ENCODE assay signal across 26 cellular contexts in genomic region chr20:24662756-24663399, GRCh38.
A peak's percentile ranks its signal among the peaks of the same experiment; 100 is the strongest.
DNase-seq lines count a peak whose midpoint lies in the region; ATAC-seq, FAIRE-seq and TF ChIP-seq lines count a peak whose summit lies in the region.
"Had no signal": no experiment of that assay in that cellular context is flagged by ENCODE, and none has a peak within 500 bp of the region (broad histone marks: within the 10 kb centered on the region; RNA-seq: fewer than 3 reads in every experiment).

No MANE protein-coding gene starts in this region.

- WGBS in HepG2 (ENCODE audit: low lambda C conversion rate) = under 1% methylated on average over 11 of the region's 11 CpGs
- WGBS in right lobe of liver (ENCODE audit: insufficient coverage, low coverage, low lambda C conversion rate, missing lambda C conversion rate) = 57% methylated on average over 9 of the region's 11 CpGs
- WGBS in suprapubic skin = 46% methylated on average over 11 of the region's 11 CpGs

- peaks cover 19 to 64% of the 10 kb centered on the region in 2 experiments; a peak in 3 of 5 replicates for H3K27me3 ChIP-seq in HepG2 (ENCODE audit: control insufficient read depth in 1 of 2, insufficient read depth in 2 of 2, low read length in 2 of 2)
- no peaks in the 10 kb centered on the region for H3K27me3 ChIP-seq in right lobe of liver
- H3K27me3 ChIP-seq in Peyer's patch = no peaks in the 10 kb centered on the region
- no peaks in the 10 kb centered on the region for H3K27me3 ChIP-seq in suprapubic skin
- no peaks in the 10 kb centered on the region for H3K27me3 ChIP-seq in ascending aorta
- H3K27me3 ChIP-seq: adrenal gland, testis had no signal

- no peaks in the 10 kb centered on the region for H3K4me1 ChIP-seq in HepG2 (ENCODE audit: insufficient read depth, low read length)
- no peaks in the 10 kb centered on the region for H3K4me1 ChIP-seq in right lobe of liver
- H3K4me1 ChIP-seq in Peyer's patch = no peaks in the 10 kb centered on the region
- H3K4me1 ChIP-seq in suprapubic skin = no peaks in the 10 kb centered on the region
- no peaks in the 10 kb centered on the region for H3K4me1 ChIP-seq in ascending aorta
- H3K4me1 ChIP-seq: adrenal gland, lower lobe of right lung, testis had no signal

- H3K9ac ChIP-seq in HepG2 (ENCODE audit: insufficient read depth, low read depth, low read length) = no peak overlapping the region

- no peaks in the 10 kb centered on the region for H3K36me3 ChIP-seq in HepG2 (replicated peaks in 1 of 2; ENCODE audit: control insufficient read depth in 1 of 2, insufficient read depth in 2 of 2, low read length in 2 of 2)
- H3K36me3 ChIP-seq in right lobe of liver = no peaks in the 10 kb centered on the region
- H3K36me3 ChIP-seq in Peyer's patch = no peaks in the 10 kb centered on the region
- no peaks in the 10 kb centered on the region for H3K36me3 ChIP-seq in suprapubic skin
- no peaks in the 10 kb centered on the region for H3K36me3 ChIP-seq in ascending aorta
- H3K36me3 ChIP-seq: adrenal gland, lower lobe of right lung had no signal

- no TSS peak for BruUV-seq in HepG2 (replicated peaks; lab: Mats Ljungman, UMichigan)

- no peak for DNase-seq in HepG2 (ENCODE audit: low spot score)
- no peak for DNase-seq in right lobe of liver
- peak in 2 of 3 donors; percentile 10 to 12 for DNase-seq in Peyer's patch
- DNase-seq in fibroblast of the aortic adventitia (ENCODE audit: low read depth) = peak; percentile 44
- peak; percentile 21 to 26 for DNase-seq in suprapubic skin (ENCODE audit: low spot score in 2 of 2)
- DNase-seq in glutamatergic neuron = no peak
- DNase-seq in ascending aorta (ENCODE audit: low spot score in 2 of 2) = no peak
- DNase-seq in SHP77 (lab: John Stamatoyannopoulos, UW) = no peak
- DNase-seq: activated CD4-positive, alpha-beta T cell treated with anti-CD3 and anti-CD28 coated beads, Interleukin-2, amount 50 U/mL, for 4 hours; activated CD8-positive, alpha-beta memory T cell treated with anti-CD3 and anti-CD28 coated beads, Interleukin-2, amount 50 U/mL, for 48 hours; activated gamma-delta T cell; adrenal gland; foreskin melanocyte; GF-D8; GOT3; lower lobe of right lung; occipital lobe; retina; testis had no signal

- H3K4me1 Mint-ChIP-seq in glutamatergic neuron (ENCODE audit: low read depth, unreplicated experiment) = peaks cover 3% of the 10 kb centered on the region

- TF ChIP-seq RAD21 in HepG2 (CRISPR knock-in tag; IDR thresholded peaks at IDR 0.05) = no peak

- H3K9me3 Mint-ChIP-seq in glutamatergic neuron (ENCODE audit: unreplicated experiment) = peaks cover 8% of the 10 kb centered on the region
- H3K9me3 Mint-ChIP-seq: T-helper 1 cell treated with Interleukin-12 subunit alpha and Interleukin-12 subunit beta and Interleukin-4 antibody, amounts not matched to agents 30 μg/mL and 1 μg/mL, for 36 hours had no signal

- H3K4me3 ChIP-seq in HepG2 (replicated peaks in 1 of 3; ENCODE audit: insufficient read depth in 1 of 3, low read depth in 2 of 3, low read length in 3 of 3) = no peak overlapping the region
- no peak overlapping the region for H3K4me3 ChIP-seq in right lobe of liver
- H3K4me3 ChIP-seq in Peyer's patch = no peak overlapping the region
- H3K4me3 ChIP-seq in fibroblast of the aortic adventitia (ENCODE audit: low read depth, low read length) = no peak overlapping the region
- no peak overlapping the region for H3K4me3 ChIP-seq in suprapubic skin
- no peak overlapping the region for H3K4me3 ChIP-seq in ascending aorta
- H3K4me3 ChIP-seq: adrenal gland, K562, lower lobe of right lung, testis had no signal

- TF ChIP-seq CTCF in HepG2 (CRISPR knock-in tag; IDR thresholded peaks at IDR 0.05) = no peak
- no peak for TF ChIP-seq CTCF in right lobe of liver (IDR thresholded peaks at IDR 0.05)
- TF ChIP-seq CTCF in Peyer's patch (IDR thresholded peaks at IDR 0.05) = no peak
- TF ChIP-seq CTCF in fibroblast of the aortic adventitia (IDR thresholded peaks at IDR 0.05; ENCODE audit: insufficient read depth, low read length) = no peak
- no peak for TF ChIP-seq CTCF in suprapubic skin (IDR thresholded peaks at IDR 0.05)
- no peak for TF ChIP-seq CTCF in glutamatergic neuron (IDR thresholded peaks at IDR 0.05; ENCODE audit: partially characterized antibody, unreplicated experiment)
- TF ChIP-seq CTCF in ascending aorta (IDR thresholded peaks at IDR 0.05) = no peak

- intact Hi-C loops in HepG2 (cut with micrococcal nuclease; ENCODE audit: unreplicated experiment) = no loop called here
- intact Hi-C loops in right lobe of liver (cut with DNase I) = no loop called here
- intact Hi-C loops in ascending aorta (cut with DNase I) = no loop called here

- TF ChIP-seq POLR2A in HepG2 (IDR thresholded peaks at IDR 0.05; ENCODE audit: insufficient read depth in 1 of 2, low read depth in 2 of 2, low read length in 2 of 2) (no peak), right lobe of liver (IDR thresholded peaks at IDR 0.05) (no peak), Peyer's patch (IDR thresholded peaks at IDR 0.05) (no peak), suprapubic skin (IDR thresholded peaks at IDR 0.05) (no peak)

- ATAC-seq in HepG2 = no peak
- no peak for ATAC-seq in right lobe of liver
- ATAC-seq: K562, lower lobe of right lung had no signal

- H3K4me3 Mint-ChIP-seq in glutamatergic neuron (ENCODE audit: unreplicated experiment) = no peak overlapping the region
- H3K4me3 Mint-ChIP-seq: T-helper 1 cell treated with Interleukin-12 subunit alpha and Interleukin-12 subunit beta and Interleukin-4 antibody, amounts not matched to agents 30 μg/mL and 1 μg/mL, for 36 hours had no signal

- no peaks in the 10 kb centered on the region for H3K79me2 ChIP-seq in HepG2 (ENCODE audit: insufficient read depth, low read length)

- TF ChIP-seq EP300 in HepG2 (IDR thresholded peaks at IDR 0.05; ENCODE audit: low read depth in 2 of 2, low read length in 2 of 2) (no peak), HepG2 (CRISPR knock-in tag; IDR thresholded peaks at IDR 0.05; ENCODE audit: borderline replicate concordance) (no peak), suprapubic skin (IDR thresholded peaks at IDR 0.05) (no peak)

- peaks cover 14% of the 10 kb centered on the region for H3K36me3 Mint-ChIP-seq in glutamatergic neuron (ENCODE audit: unreplicated experiment)

- H3K9me3 ChIP-seq in HepG2 (ENCODE audit: low read length) = no peaks in the 10 kb centered on the region
- no peaks in the 10 kb centered on the region for H3K9me3 ChIP-seq in right lobe of liver
- H3K9me3 ChIP-seq in Peyer's patch = no peaks in the 10 kb centered on the region
- H3K9me3 ChIP-seq in suprapubic skin = no peaks in the 10 kb centered on the region
- H3K9me3 ChIP-seq in ascending aorta = no peaks in the 10 kb centered on the region
- H3K9me3 ChIP-seq: adrenal gland, lower lobe of right lung, testis had no signal

- H3K27ac Mint-ChIP-seq in glutamatergic neuron (ENCODE audit: unreplicated experiment) = no peak overlapping the region
- H3K27ac Mint-ChIP-seq: T-helper 1 cell treated with Interleukin-12 subunit alpha and Interleukin-12 subunit beta and Interleukin-4 antibody, amounts not matched to agents 30 μg/mL and 1 μg/mL, for 36 hours had no signal

- FAIRE-seq in HepG2 (lab: Jason Lieb, UNC) = no peak
- FAIRE-seq: A204.1, bronchial epithelial cell, endometrium, GM12891, GM19239, K562 had no signal

- CTCF ChIA-PET in HepG2 (lab: Yijun Ruan, JAX; ENCODE audit: low intra/inter-chr PET ratio, low total read pairs) = no interaction called here

- in situ Hi-C loops in HepG2 (cut with HindIII; ENCODE audit: extremely low pct_ligation_motif_present, low pct_unique_long_range_greater_than_20kb) = no loop called here

- H3K27ac ChIP-seq in HepG2 (ENCODE audit: extremely low read length, insufficient read depth, low read length) (no peak overlapping the region), right lobe of liver (no peak overlapping the region), Peyer's patch (no peak overlapping the region), suprapubic skin (no peak overlapping the region), ascending aorta (no peak overlapping the region)
- H3K27ac ChIP-seq: adrenal gland, lower lobe of right lung, testis had no signal

- POLR2A ChIA-PET in HepG2 (lab: Yijun Ruan, JAX) = no interaction called here

- H3K27me3 Mint-ChIP-seq in glutamatergic neuron (ENCODE audit: unreplicated experiment) = peaks cover 3% of the 10 kb centered on the region

- H2AFZ ChIP-seq in HepG2 (ENCODE audit: low read length) = no peak overlapping the region

- H4K20me1 ChIP-seq in HepG2 (ENCODE audit: insufficient read depth, low read length) = no peaks in the 10 kb centered on the region; the same call in 1 of the 2 replicates

- H3K4me2 ChIP-seq in HepG2 (ENCODE audit: low read depth, low read length) = no peak overlapping the region

TF ChIP-seq in HepG2, 621 proteins besides CTCF, POLR2A, EP300 and RAD21 (continues in another document):
- TF ChIP-seq CREB1 (IDR thresholded peaks at IDR 0.05) = peak; percentile 71
- no peak for TF ChIP-seq CREB1 (CRISPR knock-in tag; IDR thresholded peaks at IDR 0.05)

Comparison
In these comparisons a context has a peak if more than half of its experiments do, and no peak if none do; other contexts are left out.
1. DNase-seq: peak in Peyer's patch (2 of 3), fibroblast of the aortic adventitia (single experiment) and suprapubic skin (2 of 2); none in HepG2 (single experiment), right lobe of liver (0 of 3), glutamatergic neuron (single experiment), ascending aorta (0 of 2) and SHP77 (0 of 2).